Comparison of ENCODE assay signal across 7 cellular contexts in the genomic region with DNA sequence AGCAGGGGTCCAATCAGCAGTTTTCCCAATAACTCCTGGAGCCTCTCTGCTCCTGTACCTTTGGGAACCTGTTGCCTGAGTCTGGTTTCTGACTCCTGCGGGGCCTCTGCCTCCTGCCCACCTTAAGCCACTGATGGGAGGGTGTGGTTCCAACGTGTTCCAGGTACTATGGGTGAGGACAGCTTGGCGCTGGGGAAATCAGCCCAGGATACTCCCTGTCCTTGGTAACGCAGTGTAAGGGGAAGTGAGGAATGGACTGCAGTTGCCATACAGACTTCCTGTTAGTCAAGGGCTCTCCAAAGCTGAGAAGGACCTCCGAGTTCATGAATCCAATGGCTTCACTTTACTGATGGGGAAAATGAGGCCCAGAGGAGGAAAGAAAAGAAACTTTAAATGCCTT. TPM values are rescaled to one million over a fixed set of nuclear protein-coding genes. Genes with fewer than 3 reads are reported as not detected.
DNase-seq lines count a peak whose midpoint lies in the region; ATAC-seq, FAIRE-seq and TF ChIP-seq lines count a peak whose summit lies in the region.

No MANE protein-coding gene starts in this region.

- no peaks in the 10 kb centered on the region for H3K36me3 Mint-ChIP-seq in HFFc6 (ENCODE audit: low read depth)
- peaks cover 19% of the 10 kb centered on the region for H3K36me3 Mint-ChIP-seq in stimulated activated memory B cell treated with anti-CD40 and anti-IgM and Interleukin-4, amounts not matched to agents 10 μg/mL and 1 μg/mL and 100 μg/mL, for 72 hours

- DNase-seq in HFFc6 = no peak
- peak; percentile 53 for DNase-seq in SKM-1 (lab: John Stamatoyannopoulos, UW; ENCODE audit: unreplicated experiment)
- DNase-seq in left ventricle myocardium superior = peak; percentile 41
- no peak for DNase-seq in GM19239 (ENCODE audit: insufficient read length, low spot score)
- DNase-seq in NCI-H2107 treated with DMSO at 0.1 percent for 48 hours (lab: John Stamatoyannopoulos, UW; ENCODE audit: unreplicated experiment) = no peak

- H3K4me1 Mint-ChIP-seq in HFFc6 (ENCODE audit: low read depth) = peaks cover 46% of the 10 kb centered on the region
- H3K4me1 Mint-ChIP-seq in stimulated activated memory B cell treated with anti-CD40 and anti-IgM and Interleukin-4, amounts not matched to agents 10 μg/mL and 1 μg/mL and 100 μg/mL, for 72 hours = peaks cover 45% of the 10 kb centered on the region

- H3K9me3 Mint-ChIP-seq in HFFc6 = no peaks in the 10 kb centered on the region
- no peaks in the 10 kb centered on the region for H3K9me3 Mint-ChIP-seq in stimulated activated memory B cell treated with anti-CD40 and anti-IgM and Interleukin-4, amounts not matched to agents 10 μg/mL and 1 μg/mL and 100 μg/mL, for 72 hours

- peak overlapping the region; percentile 79 for H3K4me3 Mint-ChIP-seq in HFFc6
- peak overlapping the region; percentile 86 for H3K4me3 Mint-ChIP-seq in stimulated activated memory B cell treated with anti-CD40 and anti-IgM and Interleukin-4, amounts not matched to agents 10 μg/mL and 1 μg/mL and 100 μg/mL, for 72 hours

- no peaks in the 10 kb centered on the region; the same call in 1 of the 2 replicates for H3K27me3 Mint-ChIP-seq in HFFc6 (ENCODE audit: insufficient read depth)
- H3K27me3 Mint-ChIP-seq in stimulated activated memory B cell treated with anti-CD40 and anti-IgM and Interleukin-4, amounts not matched to agents 10 μg/mL and 1 μg/mL and 100 μg/mL, for 72 hours = no peaks in the 10 kb centered on the region

- no peak for ATAC-seq in left ventricle myocardium superior
- no peak for ATAC-seq in stimulated activated memory B cell treated with anti-CD40 and anti-IgM and Interleukin-4, amounts not matched to agents 10 μg/mL and 1 μg/mL and 100 μg/mL, for 72 hours
- ATAC-seq in HG03432 (IDR thresholded peaks at IDR 0.05; ENCODE audit: unreplicated experiment) = no peak

- peak overlapping the region; percentile 55 for H3K27ac Mint-ChIP-seq in HFFc6
- peak overlapping the region; percentile 87 for H3K27ac Mint-ChIP-seq in stimulated activated memory B cell treated with anti-CD40 and anti-IgM and Interleukin-4, amounts not matched to agents 10 μg/mL and 1 μg/mL and 100 μg/mL, for 72 hours

- TF ChIP-seq CTCF in HFFc6 (IDR thresholded peaks at IDR 0.05) = no peak

- no peak for FAIRE-seq in GM19239 (lab: Jason Lieb, UNC)

- intact Hi-C loops in left ventricle myocardium superior (cut with micrococcal nuclease) = no loop called here

RNA-seq across cellular contexts. Expression of a gene that starts 1.2 kb away (rescaled TPM):
- total RNA-seq in HFFc6 (2021; fragmentation: NEBNext Ultra II Directional; extraction: Animal tissue kit (Norgen Biotek cat#: 25700)) = 10 to 100 TPM; 26.4 to 29.9 (median 27.9) TPM
- total RNA-seq in left ventricle myocardium superior = 49.4 TPM

RNA-seq across cellular contexts. Expression of a gene that starts 24.5 kb away (rescaled TPM):
- 10 to 100 TPM; 24.7 to 31.7 (median 29.5) TPM for total RNA-seq in HFFc6 (2021; fragmentation: NEBNext Ultra II Directional; extraction: Animal tissue kit (Norgen Biotek cat#: 25700))
- total RNA-seq in left ventricle myocardium superior = 13.1 TPM

Comparison
In these comparisons a context has a peak if more than half of its experiments do, and no peak if none do; other contexts are left out.
1. DNase-seq: peak in SKM-1 (single experiment) and left ventricle myocardium superior (single experiment); none in HFFc6 (single experiment), GM19239 (single experiment) and NCI-H2107 treated with DMSO at 0.1 percent for 48 hours (single experiment).